Comparison of ENCODE assay signal across 5 cellular contexts in the genomic region with DNA sequence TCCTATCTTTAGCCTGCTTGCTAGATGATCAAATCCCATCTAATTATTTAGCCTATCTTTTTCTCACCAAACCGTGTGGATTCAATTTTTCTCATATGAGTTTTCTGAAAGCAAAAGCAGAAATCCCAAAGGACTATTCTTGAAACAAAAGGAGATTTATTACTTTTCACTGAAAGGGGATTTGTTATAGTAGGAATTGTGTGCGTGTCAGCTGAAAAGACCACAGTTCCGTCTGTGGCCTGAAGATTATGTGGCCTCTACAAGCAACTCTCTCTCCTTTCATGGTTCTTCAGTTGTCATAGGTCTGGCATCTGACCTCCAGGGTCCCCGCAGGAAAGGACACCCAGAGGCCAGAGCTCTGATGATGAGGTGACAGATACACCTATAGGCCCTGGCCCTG.
"Had no signal": no experiment of that assay in that cellular context is flagged by ENCODE, and none has a peak within 500 bp of the region (broad histone marks: within the 10 kb centered on the region; RNA-seq: fewer than 3 reads in every experiment).

No MANE protein-coding gene starts in this region.

- H3K4me1 Mint-ChIP-seq: GM23338, H9 had no signal

- H3K27ac Mint-ChIP-seq: GM23338, H9 had no signal

- H3K4me3 ChIP-seq: GM23338, K562 had no signal

- H3K4me3 Mint-ChIP-seq: GM23338, H9 had no signal

- H3K9me3 Mint-ChIP-seq: GM23338, H9 had no signal

- DNase-seq: H9, HCEC 1CT, IMR-90 had no signal
